1 cellular context compared by ENCODE assay signal in the genomic region with DNA sequence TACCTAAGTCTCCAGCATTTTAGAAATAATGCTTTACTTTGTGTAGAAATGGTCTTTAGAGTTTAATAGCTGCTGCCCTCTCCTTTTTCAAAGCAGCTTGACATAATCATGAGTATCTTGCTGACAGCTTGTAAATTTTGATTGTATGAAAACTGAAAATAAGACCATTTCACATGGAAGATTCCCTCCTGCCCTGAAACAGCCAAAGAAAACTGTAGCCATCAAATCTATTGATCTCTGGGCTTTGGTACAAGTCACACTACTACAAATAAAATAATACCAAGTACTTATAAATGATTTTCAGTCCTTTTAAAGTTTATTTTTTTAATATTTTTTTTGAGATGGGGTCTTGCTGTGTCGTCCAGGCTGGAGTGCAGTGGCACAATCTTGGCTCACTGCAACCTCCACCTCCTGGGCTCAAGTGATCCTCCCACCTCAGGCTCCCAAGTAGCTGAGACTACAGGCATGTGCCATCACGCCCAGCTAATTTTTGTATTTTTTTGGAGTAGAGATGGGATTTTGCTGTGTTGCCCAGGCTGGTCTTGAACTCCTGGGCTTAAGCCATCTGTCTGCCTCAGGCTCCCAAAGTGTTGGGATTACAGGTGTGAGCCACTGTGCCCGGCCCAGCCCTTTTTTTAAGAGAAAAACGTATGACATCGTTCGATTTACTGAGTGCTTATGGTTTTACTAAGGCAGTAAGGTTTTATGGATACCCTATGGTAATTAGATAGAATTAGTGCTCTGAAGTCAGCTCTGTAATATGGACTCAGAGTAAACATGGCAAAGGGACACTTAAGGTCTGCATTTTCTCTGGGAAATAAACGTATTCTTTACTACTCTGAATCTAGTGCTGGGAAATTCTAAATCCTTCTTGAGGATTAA.
A peak's percentile ranks its signal among the peaks of the same experiment; 100 is the strongest.
TF ChIP-seq lines count a peak whose summit lies in the region.

No MANE protein-coding gene starts in this region.

TF ChIP-seq in GM12878, 131 proteins besides CTCF, POLR2A, EP300 and RAD21:
- no peak for TF ChIP-seq BHLHE40 (IDR thresholded peaks at IDR 0.05; ENCODE audit: borderline replicate concordance in 1 of 2, low read depth in 2 of 2, low read length in 1 of 2)
- no peak for TF ChIP-seq NR2C1 (IDR thresholded peaks at IDR 0.05)
- TF ChIP-seq, protein P1, sequence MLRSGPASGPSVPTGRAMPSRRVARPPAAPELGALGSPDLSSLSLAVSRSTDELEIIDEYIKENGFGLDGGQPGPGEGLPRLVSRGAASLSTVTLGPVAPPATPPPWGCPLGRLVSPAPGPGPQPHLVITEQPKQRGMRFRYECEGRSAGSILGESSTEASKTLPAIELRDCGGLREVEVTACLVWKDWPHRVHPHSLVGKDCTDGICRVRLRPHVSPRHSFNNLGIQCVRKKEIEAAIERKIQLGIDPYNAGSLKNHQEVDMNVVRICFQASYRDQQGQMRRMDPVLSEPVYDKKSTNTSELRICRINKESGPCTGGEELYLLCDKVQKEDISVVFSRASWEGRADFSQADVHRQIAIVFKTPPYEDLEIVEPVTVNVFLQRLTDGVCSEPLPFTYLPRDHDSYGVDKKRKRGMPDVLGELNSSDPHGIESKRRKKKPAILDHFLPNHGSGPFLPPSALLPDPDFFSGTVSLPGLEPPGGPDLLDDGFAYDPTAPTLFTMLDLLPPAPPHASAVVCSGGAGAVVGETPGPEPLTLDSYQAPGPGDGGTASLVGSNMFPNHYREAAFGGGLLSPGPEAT (IDR thresholded peaks at IDR 0.05; ENCODE audit: low read depth), result peak; percentile 47; the same call in 1 of the 2 replicates
- peak; percentile 67; the same call in 1 of the 2 replicates for TF ChIP-seq SMARCA5 (IDR thresholded peaks at IDR 0.05)
- TF ChIP-seq GATAD2B (conservative IDR thresholded peaks at IDR 0.05; ENCODE audit: low read depth), result no peak
- 0 out of 2 replicates have a peak, but pooled peaks have one; percentile 3 for TF ChIP-seq FOXM1 (IDR thresholded peaks at IDR 0.05; ENCODE audit: low read depth, low read length)
- no peak for TF ChIP-seq IKZF2 (IDR thresholded peaks at IDR 0.05)
- TF ChIP-seq ZNF24 (IDR thresholded peaks at IDR 0.05), result 0 out of 2 replicates have a peak, but pooled peaks have one; percentile 15
- peak; percentile 49; the same call in 1 of the 2 replicates for TF ChIP-seq HDGF (IDR thresholded peaks at IDR 0.05)
- TF ChIP-seq TBL1XR1 (IDR thresholded peaks at IDR 0.05; ENCODE audit: low read depth, low read length), result peak; percentile 10; the same call in 1 of the 2 replicates
- TF ChIP-seq, protein P2, sequence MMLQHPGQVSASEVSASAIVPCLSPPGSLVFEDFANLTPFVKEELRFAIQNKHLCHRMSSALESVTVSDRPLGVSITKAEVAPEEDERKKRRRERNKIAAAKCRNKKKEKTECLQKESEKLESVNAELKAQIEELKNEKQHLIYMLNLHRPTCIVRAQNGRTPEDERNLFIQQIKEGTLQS (IDR thresholded peaks at IDR 0.05; ENCODE audit: borderline replicate concordance, extremely low read depth, low read depth, low read length), result no peak
- no peak for TF ChIP-seq IKZF1 (conservative IDR thresholded peaks at IDR 0.05)
- TF ChIP-seq, protein P3, sequence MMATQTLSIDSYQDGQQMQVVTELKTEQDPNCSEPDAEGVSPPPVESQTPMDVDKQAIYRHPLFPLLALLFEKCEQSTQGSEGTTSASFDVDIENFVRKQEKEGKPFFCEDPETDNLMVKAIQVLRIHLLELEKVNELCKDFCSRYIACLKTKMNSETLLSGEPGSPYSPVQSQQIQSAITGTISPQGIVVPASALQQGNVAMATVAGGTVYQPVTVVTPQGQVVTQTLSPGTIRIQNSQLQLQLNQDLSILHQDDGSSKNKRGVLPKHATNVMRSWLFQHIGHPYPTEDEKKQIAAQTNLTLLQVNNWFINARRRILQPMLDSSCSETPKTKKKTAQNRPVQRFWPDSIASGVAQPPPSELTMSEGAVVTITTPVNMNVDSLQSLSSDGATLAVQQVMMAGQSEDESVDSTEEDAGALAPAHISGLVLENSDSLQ (IDR thresholded peaks at IDR 0.05), result peak; percentile 61
- no peak for TF ChIP-seq JUNB (IDR thresholded peaks at IDR 0.05)
- TF ChIP-seq, protein P4, sequence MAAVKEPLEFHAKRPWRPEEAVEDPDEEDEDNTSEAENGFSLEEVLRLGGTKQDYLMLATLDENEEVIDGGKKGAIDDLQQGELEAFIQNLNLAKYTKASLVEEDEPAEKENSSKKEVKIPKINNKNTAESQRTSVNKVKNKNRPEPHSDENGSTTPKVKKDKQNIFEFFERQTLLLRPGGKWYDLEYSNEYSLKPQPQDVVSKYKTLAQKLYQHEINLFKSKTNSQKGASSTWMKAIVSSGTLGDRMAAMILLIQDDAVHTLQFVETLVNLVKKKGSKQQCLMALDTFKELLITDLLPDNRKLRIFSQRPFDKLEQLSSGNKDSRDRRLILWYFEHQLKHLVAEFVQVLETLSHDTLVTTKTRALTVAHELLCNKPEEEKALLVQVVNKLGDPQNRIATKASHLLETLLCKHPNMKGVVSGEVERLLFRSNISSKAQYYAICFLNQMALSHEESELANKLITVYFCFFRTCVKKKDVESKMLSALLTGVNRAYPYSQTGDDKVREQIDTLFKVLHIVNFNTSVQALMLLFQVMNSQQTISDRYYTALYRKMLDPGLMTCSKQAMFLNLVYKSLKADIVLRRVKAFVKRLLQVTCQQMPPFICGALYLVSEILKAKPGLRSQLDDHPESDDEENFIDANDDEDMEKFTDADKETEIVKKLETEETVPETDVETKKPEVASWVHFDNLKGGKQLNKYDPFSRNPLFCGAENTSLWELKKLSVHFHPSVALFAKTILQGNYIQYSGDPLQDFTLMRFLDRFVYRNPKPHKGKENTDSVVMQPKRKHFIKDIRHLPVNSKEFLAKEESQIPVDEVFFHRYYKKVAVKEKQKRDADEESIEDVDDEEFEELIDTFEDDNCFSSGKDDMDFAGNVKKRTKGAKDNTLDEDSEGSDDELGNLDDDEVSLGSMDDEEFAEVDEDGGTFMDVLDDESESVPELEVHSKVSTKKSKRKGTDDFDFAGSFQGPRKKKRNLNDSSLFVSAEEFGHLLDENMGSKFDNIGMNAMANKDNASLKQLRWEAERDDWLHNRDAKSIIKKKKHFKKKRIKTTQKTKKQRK (IDR thresholded peaks at IDR 0.05; ENCODE audit: low read depth, low read length), result no peak
- no peak for TF ChIP-seq RELA (IDR thresholded peaks at IDR 0.05; ENCODE audit: borderline replicate concordance, partially characterized antibody)
